3 cellular contexts compared by ENCODE assay signal in genomic region chr13:113661506-113661905, GRCh38.
TF ChIP-seq lines count a peak whose summit lies in the region.

No MANE protein-coding gene starts in this region.

TF ChIP-seq in IMR-90, 13 proteins besides CTCF, POLR2A, EP300 and RAD21:
- TF ChIP-seq RCOR1 (IDR thresholded peaks at IDR 0.05; ENCODE audit: insufficient replicate concordance, low read length) (no peak), CEBPB (IDR thresholded peaks at IDR 0.05; ENCODE audit: low read depth, low read length) (peak; percentile 72)
TF ChIP-seq in IMR-90: peak in this region for 1.

TF ChIP-seq in H1, 55 proteins besides CTCF, POLR2A, EP300 and RAD21:
- TF ChIP-seq PHF8 (conservative IDR thresholded peaks at IDR 0.05; ENCODE audit: low read depth, low read length) (no peak), CEBPB (IDR thresholded peaks at IDR 0.05; ENCODE audit: low read depth, low read length) (peak; percentile 61; the same call in 1 of the 2 replicates), JUN (IDR thresholded peaks at IDR 0.05; ENCODE audit: low read depth, low read length) (no peak)
TF ChIP-seq in H1: peak in this region for 1.

TF ChIP-seq in WTC11, 78 proteins besides CTCF, POLR2A, EP300 and RAD21:
- TF ChIP-seq FOXJ3 (CRISPR knock-in tag; IDR thresholded peaks at IDR 0.05; ENCODE audit: borderline replicate concordance): no peak
- no peak for TF ChIP-seq ATF6 (CRISPR knock-in tag; IDR thresholded peaks at IDR 0.05)
